ENCODE assay signal across 12 cellular contexts in genomic region chr15:65841121-65841930, GRCh38. TPM values are rescaled to one million over a fixed set of nuclear protein-coding genes. Genes with fewer than 3 reads are reported as not detected.
A peak's percentile ranks its signal among the peaks of the same experiment; 100 is the strongest.
DNase-seq lines count a peak whose midpoint lies in the region; ATAC-seq and TF ChIP-seq lines count a peak whose summit lies in the region.
"Had no signal": no experiment of that assay in that cellular context is flagged by ENCODE, and none has a peak within 500 bp of the region (broad histone marks: within the 10 kb centered on the region; RNA-seq: fewer than 3 reads in every experiment).

No MANE protein-coding gene starts in this region.

- H3K36me3 ChIP-seq in mammary epithelial cell (ENCODE audit: insufficient read depth, low read length) = no peaks in the 10 kb centered on the region
- no peaks in the 10 kb centered on the region for H3K36me3 ChIP-seq in aorta (ENCODE audit: control insufficient read depth in 1 of 2, insufficient read depth in 2 of 2, low read length in 1 of 2)
- H3K36me3 ChIP-seq: WERI-Rb-1 had no signal

- no TSS peak for BruUV-seq in mammary epithelial cell (replicated peaks; lab: Mats Ljungman, UMichigan)

- peak overlapping the region; percentile 88 for H2AFZ ChIP-seq in mammary epithelial cell (ENCODE audit: low read depth, low read length)

- H3K27ac ChIP-seq in mammary epithelial cell (ENCODE audit: insufficient read depth, low read depth, low read length) (no peak overlapping the region), aorta (ENCODE audit: low read depth in 1 of 2, low read length in 2 of 2) (peak overlapping the region; percentile 28 to 34)
- H3K27ac ChIP-seq: WERI-Rb-1 had no signal

- peak; percentile 36 for DNase-seq in SIG-M5 treated with dmso at 0.1 percent for 504 hours (lab: John Stamatoyannopoulos, UW; ENCODE audit: unreplicated experiment)
- DNase-seq in SIG-M5 (lab: John Stamatoyannopoulos, UW) = no peak
- DNase-seq in mammary epithelial cell = peak; percentile 12
- DNase-seq in left kidney (ENCODE audit: low read depth, low spot score) = peak; percentile 75
- peak in 1 of 2 donors; percentile 72 for DNase-seq in aorta
- DNase-seq in islet precursor cell = no peak
- DNase-seq in AG08395 (ENCODE audit: low spot score) = no peak
- no peak for DNase-seq in middle frontal gyrus (ENCODE audit: extremely low spot score, low spot score)
- DNase-seq: activated gamma-delta T cell, erythroblast, NCI-H526, WERI-Rb-1 had no signal

- H3K4me3 ChIP-seq in mammary epithelial cell (replicated peaks in 1 of 3; ENCODE audit: insufficient read depth in 1 of 3, low read depth in 2 of 3, low read length in 3 of 3) (peak overlapping the region in 2 of 3 experiments; percentile 22), aorta (ENCODE audit: low read length in 2 of 2) (peak overlapping the region in 1 of 2 donors; percentile 18)

- no peaks in the 10 kb centered on the region for H3K79me2 ChIP-seq in mammary epithelial cell (ENCODE audit: insufficient read depth, low read length)

- intact Hi-C loops in mammary epithelial cell (cut with micrococcal nuclease) (no loop called here), aorta (cut with DNase I) (no loop called here)

- peaks cover 9% of the 10 kb centered on the region for H3K4me1 ChIP-seq in mammary epithelial cell (ENCODE audit: insufficient read depth, low read length)
- H3K4me1 ChIP-seq in aorta (ENCODE audit: control insufficient read depth in 1 of 2, insufficient read depth in 2 of 2, low read length in 2 of 2) = no peaks in the 10 kb centered on the region

- WGBS in mammary epithelial cell (ENCODE audit: low coverage, missing lambda C conversion rate) = 4% methylated on average over 11 of the region's 11 CpGs
- 2 to 3% methylated on average over 11 of the region's 11 CpGs for WGBS in aorta, 2 donors

- peak; percentile 63 for ATAC-seq in aorta (ENCODE audit: low FRiP score)

- H3K9ac ChIP-seq in mammary epithelial cell (ENCODE audit: insufficient read depth, low read length) = peak overlapping the region; percentile 5

- no peaks in the 10 kb centered on the region for H3K9me3 ChIP-seq in mammary epithelial cell (replicated peaks; ENCODE audit: insufficient read depth, low read length)
- no peaks in the 10 kb centered on the region for H3K9me3 ChIP-seq in aorta (ENCODE audit: control insufficient read depth, low read length)

- no peak for TF ChIP-seq CTCF in mammary epithelial cell (conservative IDR thresholded peaks at IDR 0.05 in 1 of 2, IDR thresholded peaks at IDR 0.05 in 1 of 2; ENCODE audit: extremely low read depth in 1 of 2, insufficient read depth in 1 of 2, low read depth in 1 of 2, low read length in 2 of 2)

- CTCF ChIA-PET in mammary epithelial cell (lab: Charles Lee; ENCODE audit: low non-redundant PET) = no interaction called here

- peak overlapping the region; percentile 57 for H3K4me2 ChIP-seq in mammary epithelial cell (ENCODE audit: insufficient read depth, low read depth, low read length)

- in situ Hi-C loops in mammary epithelial cell (cut with MboI; ENCODE audit: low sequenced_read_pairs in 2 of 2) = no loop called here

- H4K20me1 ChIP-seq in mammary epithelial cell (ENCODE audit: insufficient read depth, low read length) = no peaks in the 10 kb centered on the region

- H3K27me3 ChIP-seq in mammary epithelial cell (ENCODE audit: insufficient read depth, low read length) (no peaks in the 10 kb centered on the region), aorta (ENCODE audit: control insufficient read depth in 1 of 2, insufficient read depth in 2 of 2, low read length in 1 of 2) (no peaks in the 10 kb centered on the region)

- dilution Hi-C loops in mammary epithelial cell (cut with HindIII; ENCODE audit: low sequenced_read_pairs) = no loop called here

RNA-seq across cellular contexts. Expression of gene RAB11A, which starts 28.0 kb away (rescaled TPM):
- 100 to 1,000 TPM; 215 to 220 TPM for total RNA-seq in mammary epithelial cell
- polyA plus RNA-seq in mammary epithelial cell = 498 TPM
- 220 TPM for polyA minus RNA-seq in mammary epithelial cell
- total RNA-seq in aorta = 100 to 1,000 TPM; 149 to 156 TPM
- polyA plus RNA-seq in aorta = 10 to 100 TPM; 89.0 to 94.2 TPM

RNA-seq across cellular contexts. Expression of gene DENND4A, which starts 49.2 kb away (rescaled TPM):
- total RNA-seq in mammary epithelial cell = 10 to 100 TPM; 16.8 to 21.7 TPM
- polyA plus RNA-seq in mammary epithelial cell = 6.1 TPM
- polyA minus RNA-seq in mammary epithelial cell = 24.7 TPM
- total RNA-seq in aorta = 10 to 100 TPM; 30.4 to 41.3 TPM
- polyA plus RNA-seq in aorta = 1 to 10 TPM; 3.3 to 5.8 TPM

Comparison
In these comparisons a context has a peak if more than half of its experiments do, and no peak if none do; other contexts are left out.
1. DNase-seq: peak in SIG-M5 treated with dmso at 0.1 percent for 504 hours (single experiment), mammary epithelial cell (single experiment) and left kidney (single experiment); none in SIG-M5 (single experiment), islet precursor cell (single experiment), AG08395 (single experiment) and middle frontal gyrus (single experiment).